Comparison of ENCODE assay signal across 19 cellular contexts in the genomic region with DNA sequence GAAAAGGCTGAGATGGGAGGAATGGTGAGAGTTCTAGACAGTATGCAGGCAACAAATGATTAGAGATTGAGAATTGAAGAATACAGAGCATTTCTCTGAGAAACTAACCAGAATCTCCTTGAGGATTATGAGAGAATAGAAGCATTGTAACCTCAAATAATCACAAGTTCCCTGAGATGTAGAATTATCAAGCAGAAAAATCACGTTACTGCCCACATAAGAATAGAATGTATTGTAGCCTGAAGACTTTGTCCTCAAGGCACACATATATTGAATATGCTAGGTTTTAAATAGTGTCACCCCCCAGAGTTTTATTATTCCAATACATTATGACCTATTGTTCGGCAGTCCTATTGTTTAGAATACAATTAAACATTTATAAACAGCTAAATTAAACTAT. TPM values are rescaled to one million over a fixed set of nuclear protein-coding genes. Genes with fewer than 3 reads are reported as not detected.
DNase-seq lines count a peak whose midpoint lies in the region; ATAC-seq and TF ChIP-seq lines count a peak whose summit lies in the region.
"Had no signal": no experiment of that assay in that cellular context is flagged by ENCODE, and none has a peak within 500 bp of the region (broad histone marks: within the 10 kb centered on the region; RNA-seq: fewer than 3 reads in every experiment).

No MANE protein-coding gene starts in this region.

- no peak overlapping the region for H2BK15ac ChIP-seq in mesenchymal stem cell (ENCODE audit: low read depth, poor library complexity, severe bottlenecking)

- H2AK5ac ChIP-seq in mesenchymal stem cell (ENCODE audit: low read length, severe bottlenecking) = no peak overlapping the region

- H3K4me3 ChIP-seq in gastroesophageal sphincter = no peak overlapping the region
- no peak overlapping the region for H3K4me3 ChIP-seq in mesenchymal stem cell (ENCODE audit: insufficient read depth in 1 of 2, low read depth in 1 of 2, low read length in 2 of 2)
- H3K4me3 ChIP-seq: HAP-1, SJCRH30 had no signal

- peak overlapping the region in 3 of 5 experiments; percentile 3 to 16 (median 13) for H3K27ac Mint-ChIP-seq in brain
- H3K27ac Mint-ChIP-seq: CD14-positive monocyte had no signal

- H3K9ac ChIP-seq in mesenchymal stem cell (ENCODE audit: low read length) = no peak overlapping the region
- H3K9ac ChIP-seq: KMS-11 had no signal

- TF ChIP-seq EP300 in gastroesophageal sphincter (IDR thresholded peaks at IDR 0.05) = no peak

- H2AFZ ChIP-seq in mesenchymal stem cell (ENCODE audit: low read depth, low read length) = no peak overlapping the region

- ATAC-seq in gastroesophageal sphincter = no peak
- ATAC-seq in GM19467 (IDR thresholded peaks at IDR 0.05; ENCODE audit: unreplicated experiment) = no peak
- ATAC-seq: PC-3 had no signal

- H3K9me3 Mint-ChIP-seq in brain = peaks cover 0 to 3% (median 0%) of the 10 kb centered on the region in 5 experiments

- H3K79me1 ChIP-seq in mesenchymal stem cell (replicated peaks; ENCODE audit: low read length, poor library complexity, severe bottlenecking) = peaks cover 28% of the 10 kb centered on the region

- H3K4ac ChIP-seq in mesenchymal stem cell (ENCODE audit: low read depth in 1 of 2, low read length in 2 of 2) = no peak overlapping the region

- no peak overlapping the region for H2BK5ac ChIP-seq in mesenchymal stem cell (ENCODE audit: low read depth, low read length, poor library complexity, severe bottlenecking)

- no peak overlapping the region for H4K8ac ChIP-seq in mesenchymal stem cell (ENCODE audit: low read length)

- no peak overlapping the region for H3K4me2 ChIP-seq in mesenchymal stem cell (ENCODE audit: low read length, poor library complexity, severe bottlenecking)
- H3K4me2 ChIP-seq: KMS-11 had no signal

- no peak overlapping the region for H3K23ac ChIP-seq in mesenchymal stem cell (ENCODE audit: low read length in 2 of 2)

- no peak for TF ChIP-seq POLR2A in gastroesophageal sphincter (IDR thresholded peaks at IDR 0.05)

- no peak overlapping the region for H3K4me3 Mint-ChIP-seq in brain
- H3K4me3 Mint-ChIP-seq: CD14-positive monocyte had no signal

- no peaks in the 10 kb centered on the region for H3K9me3 ChIP-seq in gastroesophageal sphincter
- no peaks in the 10 kb centered on the region for H3K9me3 ChIP-seq in mesenchymal stem cell (ENCODE audit: control insufficient read depth, low read length)
- H3K9me3 ChIP-seq: HAP-1, SJCRH30 had no signal

- H3K18ac ChIP-seq in mesenchymal stem cell (ENCODE audit: low read depth in 1 of 2, low read length in 2 of 2) = no peak overlapping the region

- 48 to 82% methylated on average over 2 of the region's 2 CpGs for WGBS in gastroesophageal sphincter (ENCODE audit: low coverage in 1 of 2), 2 donors
- WGBS in mesenchymal stem cell = 100% methylated on average over 1 of the region's 2 CpGs

- H2BK12ac ChIP-seq in mesenchymal stem cell (ENCODE audit: low read length in 2 of 2) = no peak overlapping the region

- no peak overlapping the region for H3K14ac ChIP-seq in mesenchymal stem cell (ENCODE audit: low read length in 2 of 2)

- H4K91ac ChIP-seq in mesenchymal stem cell (ENCODE audit: low read length) = no peak overlapping the region

- H3K4me1 Mint-ChIP-seq in brain = peaks cover 50% of the 10 kb centered on the region
- H3K4me1 Mint-ChIP-seq: CD14-positive monocyte had no signal

- peaks cover 9% of the 10 kb centered on the region for H3K36me3 Mint-ChIP-seq in brain
- H3K36me3 Mint-ChIP-seq: CD14-positive monocyte had no signal

- H2BK120ac ChIP-seq in mesenchymal stem cell (ENCODE audit: low read depth, low read length) = no peak overlapping the region

- no peaks in the 10 kb centered on the region for H3K27me3 ChIP-seq in gastroesophageal sphincter
- H3K27me3 ChIP-seq in mesenchymal stem cell (ENCODE audit: control insufficient read depth in 1 of 2, insufficient read depth in 1 of 2, low read length in 2 of 2) = no peaks in the 10 kb centered on the region
- H3K27me3 ChIP-seq: SJCRH30 had no signal

- no peaks in the 10 kb centered on the region for H3K27me3 Mint-ChIP-seq in brain

- H3K27ac ChIP-seq in gastroesophageal sphincter (peak overlapping the region in 3 of 4 donors; percentile 0 to 68 (median 60)), mesenchymal stem cell (ENCODE audit: low read length, poor library complexity, severe bottlenecking) (no peak overlapping the region)
- H3K27ac ChIP-seq: HL-60, KMS-11, RWPE1, SJCRH30 had no signal

- no peak for TF ChIP-seq CTCF in brain (conservative IDR thresholded peaks at IDR 0.05)
- no peak for TF ChIP-seq CTCF in gastroesophageal sphincter (IDR thresholded peaks at IDR 0.05)
- TF ChIP-seq CTCF in GM13976 (IDR thresholded peaks at IDR 0.05; ENCODE audit: borderline replicate concordance, control extremely low read depth, extremely low read depth, insufficient read depth, missing control alignments) = no peak

- peaks cover 3 to 39% (median 10%) of the 10 kb centered on the region in 3 donors for H3K4me1 ChIP-seq in gastroesophageal sphincter
- peaks cover 18% of the 10 kb centered on the region for H3K4me1 ChIP-seq in mesenchymal stem cell (ENCODE audit: control insufficient read depth, insufficient read depth, low read depth, low read length)

- DNase-seq in pons (ENCODE audit: low spot score) (peak; percentile 71), GM13976 (ENCODE audit: low spot score) (no peak), mesenchymal stem cell (no peak)
- no peak for DNase-seq in central memory CD4-positive, alpha-beta T cell
- DNase-seq: GDM1, MV-4-11, NCI-H187 treated with DMSO at 0.1 percent for 48 hours, NCI-H226, NCI-H524 treated with DMSO at 0.1 percent for 48 hours, PC-3, SJCRH30 had no signal

- in situ Hi-C loops in GM13976 (cut with MboI; ENCODE audit: low sequenced_read_pairs, unreplicated experiment) = no loop called here

- H3K36me3 ChIP-seq in gastroesophageal sphincter (no peaks in the 10 kb centered on the region), mesenchymal stem cell (ENCODE audit: control insufficient read depth in 1 of 2, insufficient read depth in 2 of 2, low read depth in 1 of 2, low read length in 2 of 2) (peaks cover 0 to 7% of the 10 kb centered on the region in 2 experiments)
- H3K36me3 ChIP-seq: HAP-1 had no signal

RNA-seq across cellular contexts. Expression of gene CNKSR3, which starts 57.2 kb away (rescaled TPM):
- 72.5 TPM for polyA plus RNA-seq in brain (ENCODE audit: insufficient read depth, low read depth, low replicate concordance)
- total RNA-seq in gastroesophageal sphincter = 10 to 100 TPM; 12.9 to 28.9 (median 16.0) TPM
- 5.2 TPM for polyA plus RNA-seq in mesenchymal stem cell (2013, experiment 1 of 2)
- polyA plus RNA-seq in mesenchymal stem cell (2013, experiment 2 of 2) = 5.6 TPM
- polyA plus RNA-seq: CD14-positive monocyte had no signal
